Comparison of ENCODE assay signal across 1 cellular context in the genomic region with DNA sequence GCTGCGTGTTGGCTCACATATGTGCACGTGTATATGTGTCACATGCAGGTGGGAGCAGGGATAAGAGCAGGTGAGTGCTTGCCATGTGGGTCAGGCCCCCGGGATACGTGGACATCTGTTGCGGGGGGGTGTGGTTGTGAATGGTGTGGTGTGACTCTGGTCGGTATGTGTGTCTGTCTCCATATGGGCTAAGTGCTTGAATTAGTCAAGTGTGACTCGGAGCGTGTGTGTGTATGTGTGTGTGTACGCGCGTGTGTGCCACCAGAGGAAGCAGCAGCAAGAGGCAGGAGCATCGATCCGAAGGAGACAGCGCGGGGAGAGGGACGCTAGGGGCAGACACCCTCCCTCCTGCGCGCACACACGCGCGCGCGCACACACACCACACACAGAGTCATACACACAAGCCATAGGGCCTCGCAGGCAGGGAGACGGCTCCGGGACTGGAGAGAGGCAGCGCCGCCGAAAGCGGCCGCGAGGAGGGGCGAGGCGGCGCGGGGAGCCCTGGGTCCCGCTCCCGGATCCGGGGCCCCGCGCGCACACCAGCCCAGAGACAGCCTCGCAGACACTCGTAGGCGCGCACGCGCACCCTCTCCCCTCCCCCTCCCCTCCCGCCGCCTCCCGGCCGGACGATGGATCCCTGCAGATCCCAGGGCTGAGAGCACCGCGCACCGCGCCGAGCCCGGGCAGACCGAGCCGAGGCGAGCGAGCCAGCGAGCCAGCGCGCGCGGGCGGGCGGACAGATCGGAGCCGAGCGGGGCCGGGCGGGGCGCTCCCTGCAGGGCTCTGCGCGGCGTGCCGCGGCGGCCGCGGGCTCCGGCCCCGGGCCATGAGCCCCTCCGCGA.
TF ChIP-seq lines count a peak whose summit lies in the region.

A gene (plus strand): TSS at position 597 of the 842 bp plus-strand sequence. CDS start 1,171 bp downstream, outside the sequence.

TF ChIP-seq in HEK293, 187 proteins besides CTCF, POLR2A, EP300 and RAD21 (continued from another document and continues in another):
- TF ChIP-seq ZNF24 (tag by site-specific recombination; IDR thresholded peaks at IDR 0.05) (peak; percentile 69; the same call in 1 of the 2 replicates), ZBTB1 (tag by site-specific recombination; IDR thresholded peaks at IDR 0.05) (no peak), ZNF555 (tag by site-specific recombination; conservative IDR thresholded peaks at IDR 0.05) (no peak), ZNF202 (tag by site-specific recombination; IDR thresholded peaks at IDR 0.05; ENCODE audit: borderline replicate concordance) (no peak), ZNF621 (tag by site-specific recombination; IDR thresholded peaks at IDR 0.05) (no peak), ZNF48 (tag by site-specific recombination; IDR thresholded peaks at IDR 0.05) (no peak), ZNF514 (tag by site-specific recombination; IDR thresholded peaks at IDR 0.05) (no peak), ZNF610 (tag by site-specific recombination; IDR thresholded peaks at IDR 0.05; ENCODE audit: borderline replicate concordance) (no peak), ZNF560 (tag by site-specific recombination; IDR thresholded peaks at IDR 0.05; ENCODE audit: borderline replicate concordance) (no peak), ZNF174 (tag by site-specific recombination; IDR thresholded peaks at IDR 0.05) (no peak), ZBTB8A (tag by site-specific recombination; IDR thresholded peaks at IDR 0.05) (0 out of 2 replicates have a peak, but pooled peaks have one; percentile 44), ZNF404 (tag by site-specific recombination; IDR thresholded peaks at IDR 0.05) (no peak), ZNF677 (tag by site-specific recombination; IDR thresholded peaks at IDR 0.05) (no peak), ZNF366 (tag by site-specific recombination; conservative IDR thresholded peaks at IDR 0.05) (no peak), ZBTB7A (tag by site-specific recombination; IDR thresholded peaks at IDR 0.05; ENCODE audit: low read depth) (no peak), ZNF660 (tag by site-specific recombination; IDR thresholded peaks at IDR 0.05) (peak; percentile 80; the same call in 1 of the 2 replicates), GLIS2 (tag by site-specific recombination; IDR thresholded peaks at IDR 0.05) (peak; percentile 95), ZNF157 (tag by site-specific recombination; IDR thresholded peaks at IDR 0.05) (no peak), ZNF76 (tag by site-specific recombination; IDR thresholded peaks at IDR 0.05; ENCODE audit: borderline replicate concordance, low read depth) (peak; percentile 61; the same call in 1 of the 2 replicates), ZSCAN16 (tag by site-specific recombination; IDR thresholded peaks at IDR 0.05) (0 out of 2 replicates have a peak, but pooled peaks have one; percentile 54), GLIS1 (tag by site-specific recombination; IDR thresholded peaks at IDR 0.05) (peak; percentile 67), BCL11A (tag by site-specific recombination; IDR thresholded peaks at IDR 0.05; ENCODE audit: low read depth) (0 out of 2 replicates have a peak, but pooled peaks have one; percentile 25), ZIC2 (tag by site-specific recombination; IDR thresholded peaks at IDR 0.05) (peak; percentile 37; the same call in 1 of the 2 replicates), ZNF324 (tag by site-specific recombination; IDR thresholded peaks at IDR 0.05) (peak; percentile 80; the same call in 1 of the 2 replicates), ZNF10 (tag by site-specific recombination; IDR thresholded peaks at IDR 0.05) (no peak; the same call in 1 of the 2 replicates), ZNF23 (tag by site-specific recombination; IDR thresholded peaks at IDR 0.05; ENCODE audit: borderline replicate concordance) (no peak), KLF10 (tag by site-specific recombination; IDR thresholded peaks at IDR 0.05) (no peak), ZNF707 (tag by site-specific recombination; IDR thresholded peaks at IDR 0.05) (no peak), ZNF223 (tag by site-specific recombination; IDR thresholded peaks at IDR 0.05) (no peak), GFI1B (tag by site-specific recombination; IDR thresholded peaks at IDR 0.05) (no peak), ZNF37A (tag by site-specific recombination; IDR thresholded peaks at IDR 0.05) (no peak), ZNF791 (tag by site-specific recombination; IDR thresholded peaks at IDR 0.05) (no peak), ZNF114 (tag by site-specific recombination; IDR thresholded peaks at IDR 0.05) (no peak), ZNF16 (tag by site-specific recombination; IDR thresholded peaks at IDR 0.05; ENCODE audit: low read depth) (no peak)
- TF ChIP-seq, protein P1, sequence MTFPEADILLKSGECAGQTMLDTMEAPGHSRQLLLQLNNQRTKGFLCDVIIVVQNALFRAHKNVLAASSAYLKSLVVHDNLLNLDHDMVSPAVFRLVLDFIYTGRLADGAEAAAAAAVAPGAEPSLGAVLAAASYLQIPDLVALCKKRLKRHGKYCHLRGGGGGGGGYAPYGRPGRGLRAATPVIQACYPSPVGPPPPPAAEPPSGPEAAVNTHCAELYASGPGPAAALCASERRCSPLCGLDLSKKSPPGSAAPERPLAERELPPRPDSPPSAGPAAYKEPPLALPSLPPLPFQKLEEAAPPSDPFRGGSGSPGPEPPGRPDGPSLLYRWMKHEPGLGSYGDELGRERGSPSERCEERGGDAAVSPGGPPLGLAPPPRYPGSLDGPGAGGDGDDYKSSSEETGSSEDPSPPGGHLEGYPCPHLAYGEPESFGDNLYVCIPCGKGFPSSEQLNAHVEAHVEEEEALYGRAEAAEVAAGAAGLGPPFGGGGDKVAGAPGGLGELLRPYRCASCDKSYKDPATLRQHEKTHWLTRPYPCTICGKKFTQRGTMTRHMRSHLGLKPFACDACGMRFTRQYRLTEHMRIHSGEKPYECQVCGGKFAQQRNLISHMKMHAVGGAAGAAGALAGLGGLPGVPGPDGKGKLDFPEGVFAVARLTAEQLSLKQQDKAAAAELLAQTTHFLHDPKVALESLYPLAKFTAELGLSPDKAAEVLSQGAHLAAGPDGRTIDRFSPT (tag by site-specific recombination; IDR thresholded peaks at IDR 0.05), result 0 out of 2 replicates have a peak, but pooled peaks have one; percentile 11
- TF ChIP-seq, protein P2, sequence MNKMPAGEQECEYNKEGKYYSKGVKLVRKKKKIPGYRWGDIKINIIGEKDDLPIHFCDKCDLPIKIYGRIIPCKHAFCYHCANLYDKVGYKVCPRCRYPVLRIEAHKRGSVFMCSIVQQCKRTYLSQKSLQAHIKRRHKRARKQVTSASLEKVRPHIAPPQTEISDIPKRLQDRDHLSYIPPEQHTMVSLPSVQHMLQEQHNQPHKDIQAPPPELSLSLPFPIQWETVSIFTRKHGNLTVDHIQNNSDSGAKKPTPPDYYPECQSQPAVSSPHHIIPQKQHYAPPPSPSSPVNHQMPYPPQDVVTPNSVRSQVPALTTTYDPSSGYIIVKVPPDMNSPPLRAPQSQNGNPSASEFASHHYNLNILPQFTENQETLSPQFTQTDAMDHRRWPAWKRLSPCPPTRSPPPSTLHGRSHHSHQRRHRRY (tag by site-specific recombination; IDR thresholded peaks at IDR 0.05), result no peak; the same call in 1 of the 2 replicates
- TF ChIP-seq, protein P3, sequence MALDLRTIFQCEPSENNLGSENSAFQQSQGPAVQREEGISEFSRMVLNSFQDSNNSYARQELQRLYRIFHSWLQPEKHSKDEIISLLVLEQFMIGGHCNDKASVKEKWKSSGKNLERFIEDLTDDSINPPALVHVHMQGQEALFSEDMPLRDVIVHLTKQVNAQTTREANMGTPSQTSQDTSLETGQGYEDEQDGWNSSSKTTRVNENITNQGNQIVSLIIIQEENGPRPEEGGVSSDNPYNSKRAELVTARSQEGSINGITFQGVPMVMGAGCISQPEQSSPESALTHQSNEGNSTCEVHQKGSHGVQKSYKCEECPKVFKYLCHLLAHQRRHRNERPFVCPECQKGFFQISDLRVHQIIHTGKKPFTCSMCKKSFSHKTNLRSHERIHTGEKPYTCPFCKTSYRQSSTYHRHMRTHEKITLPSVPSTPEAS (tag by site-specific recombination; IDR thresholded peaks at IDR 0.05), result peak; percentile 97
- TF ChIP-seq, protein P4, sequence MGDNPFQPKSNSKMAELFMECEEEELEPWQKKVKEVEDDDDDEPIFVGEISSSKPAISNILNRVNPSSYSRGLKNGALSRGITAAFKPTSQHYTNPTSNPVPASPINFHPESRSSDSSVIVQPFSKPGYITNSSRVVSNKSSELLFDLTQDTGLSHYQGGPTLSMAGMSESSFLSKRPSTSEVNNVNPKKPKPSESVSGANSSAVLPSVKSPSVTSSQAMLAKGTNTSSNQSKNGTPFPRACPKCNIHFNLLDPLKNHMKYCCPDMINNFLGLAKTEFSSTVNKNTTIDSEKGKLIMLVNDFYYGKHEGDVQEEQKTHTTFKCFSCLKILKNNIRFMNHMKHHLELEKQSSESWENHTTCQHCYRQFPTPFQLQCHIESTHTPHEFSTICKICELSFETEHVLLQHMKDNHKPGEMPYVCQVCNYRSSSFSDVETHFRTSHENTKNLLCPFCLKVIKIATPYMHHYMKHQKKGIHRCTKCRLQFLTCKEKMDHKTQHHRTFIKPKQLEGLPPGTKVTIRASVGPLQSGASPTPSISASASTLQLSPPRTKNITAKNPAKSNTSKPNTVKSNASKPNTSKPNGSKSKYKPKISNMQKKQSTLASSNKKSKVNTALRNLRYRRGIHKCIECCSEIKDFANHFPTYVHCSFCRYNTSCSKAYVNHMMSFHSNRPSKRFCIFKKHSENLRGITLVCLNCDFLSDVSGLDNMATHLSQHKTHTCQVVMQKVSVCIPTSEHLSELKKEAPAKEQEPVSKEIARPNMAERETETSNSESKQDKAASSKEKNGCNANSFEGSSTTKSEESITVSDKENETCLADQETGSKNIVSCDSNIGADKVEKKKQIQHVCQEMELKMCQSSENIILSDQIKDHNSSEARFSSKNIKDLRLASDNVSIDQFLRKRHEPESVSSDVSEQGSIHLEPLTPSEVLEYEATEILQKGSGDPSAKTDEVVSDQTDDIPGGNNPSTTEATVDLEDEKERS (tag by site-specific recombination; IDR thresholded peaks at IDR 0.05), result no peak
- TF ChIP-seq, protein P5, sequence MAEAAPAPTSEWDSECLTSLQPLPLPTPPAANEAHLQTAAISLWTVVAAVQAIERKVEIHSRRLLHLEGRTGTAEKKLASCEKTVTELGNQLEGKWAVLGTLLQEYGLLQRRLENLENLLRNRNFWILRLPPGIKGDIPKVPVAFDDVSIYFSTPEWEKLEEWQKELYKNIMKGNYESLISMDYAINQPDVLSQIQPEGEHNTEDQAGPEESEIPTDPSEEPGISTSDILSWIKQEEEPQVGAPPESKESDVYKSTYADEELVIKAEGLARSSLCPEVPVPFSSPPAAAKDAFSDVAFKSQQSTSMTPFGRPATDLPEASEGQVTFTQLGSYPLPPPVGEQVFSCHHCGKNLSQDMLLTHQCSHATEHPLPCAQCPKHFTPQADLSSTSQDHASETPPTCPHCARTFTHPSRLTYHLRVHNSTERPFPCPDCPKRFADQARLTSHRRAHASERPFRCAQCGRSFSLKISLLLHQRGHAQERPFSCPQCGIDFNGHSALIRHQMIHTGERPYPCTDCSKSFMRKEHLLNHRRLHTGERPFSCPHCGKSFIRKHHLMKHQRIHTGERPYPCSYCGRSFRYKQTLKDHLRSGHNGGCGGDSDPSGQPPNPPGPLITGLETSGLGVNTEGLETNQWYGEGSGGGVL (tag by site-specific recombination; IDR thresholded peaks at IDR 0.05), result peak; percentile 72
- TF ChIP-seq, protein P6, sequence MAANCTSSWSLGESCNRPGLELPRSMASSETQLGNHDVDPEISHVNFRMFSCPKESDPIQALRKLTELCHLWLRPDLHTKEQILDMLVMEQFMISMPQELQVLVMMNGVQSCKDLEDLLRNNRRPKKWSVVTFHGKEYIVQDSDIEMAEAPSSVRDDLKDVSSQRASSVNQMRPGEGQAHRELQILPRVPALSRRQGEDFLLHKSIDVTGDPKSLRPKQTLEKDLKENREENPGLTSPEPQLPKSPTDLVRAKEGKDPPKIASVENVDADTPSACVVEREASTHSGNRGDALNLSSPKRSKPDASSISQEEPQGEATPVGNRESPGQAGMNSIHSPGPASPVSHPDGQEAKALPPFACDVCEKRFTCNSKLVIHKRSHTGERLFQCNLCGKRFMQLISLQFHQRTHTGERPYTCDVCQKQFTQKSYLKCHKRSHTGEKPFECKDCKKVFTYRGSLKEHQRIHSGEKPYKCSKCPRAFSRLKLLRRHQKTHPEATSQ (tag by site-specific recombination; IDR thresholded peaks at IDR 0.05), result no peak
- TF ChIP-seq, protein P7, sequence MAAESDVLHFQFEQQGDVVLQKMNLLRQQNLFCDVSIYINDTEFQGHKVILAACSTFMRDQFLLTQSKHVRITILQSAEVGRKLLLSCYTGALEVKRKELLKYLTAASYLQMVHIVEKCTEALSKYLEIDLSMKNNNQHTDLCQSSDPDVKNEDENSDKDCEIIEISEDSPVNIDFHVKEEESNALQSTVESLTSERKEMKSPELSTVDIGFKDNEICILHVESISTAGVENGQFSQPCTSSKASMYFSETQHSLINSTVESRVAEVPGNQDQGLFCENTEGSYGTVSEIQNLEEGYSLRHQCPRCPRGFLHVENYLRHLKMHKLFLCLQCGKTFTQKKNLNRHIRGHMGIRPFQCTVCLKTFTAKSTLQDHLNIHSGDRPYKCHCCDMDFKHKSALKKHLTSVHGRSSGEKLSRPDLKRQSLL (tag by site-specific recombination; IDR thresholded peaks at IDR 0.05), result peak; percentile 46
- TF ChIP-seq, protein P8, sequence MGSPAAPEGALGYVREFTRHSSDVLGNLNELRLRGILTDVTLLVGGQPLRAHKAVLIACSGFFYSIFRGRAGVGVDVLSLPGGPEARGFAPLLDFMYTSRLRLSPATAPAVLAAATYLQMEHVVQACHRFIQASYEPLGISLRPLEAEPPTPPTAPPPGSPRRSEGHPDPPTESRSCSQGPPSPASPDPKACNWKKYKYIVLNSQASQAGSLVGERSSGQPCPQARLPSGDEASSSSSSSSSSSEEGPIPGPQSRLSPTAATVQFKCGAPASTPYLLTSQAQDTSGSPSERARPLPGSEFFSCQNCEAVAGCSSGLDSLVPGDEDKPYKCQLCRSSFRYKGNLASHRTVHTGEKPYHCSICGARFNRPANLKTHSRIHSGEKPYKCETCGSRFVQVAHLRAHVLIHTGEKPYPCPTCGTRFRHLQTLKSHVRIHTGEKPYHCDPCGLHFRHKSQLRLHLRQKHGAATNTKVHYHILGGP (tag by site-specific recombination; IDR thresholded peaks at IDR 0.05), result no peak
- TF ChIP-seq, protein P9, sequence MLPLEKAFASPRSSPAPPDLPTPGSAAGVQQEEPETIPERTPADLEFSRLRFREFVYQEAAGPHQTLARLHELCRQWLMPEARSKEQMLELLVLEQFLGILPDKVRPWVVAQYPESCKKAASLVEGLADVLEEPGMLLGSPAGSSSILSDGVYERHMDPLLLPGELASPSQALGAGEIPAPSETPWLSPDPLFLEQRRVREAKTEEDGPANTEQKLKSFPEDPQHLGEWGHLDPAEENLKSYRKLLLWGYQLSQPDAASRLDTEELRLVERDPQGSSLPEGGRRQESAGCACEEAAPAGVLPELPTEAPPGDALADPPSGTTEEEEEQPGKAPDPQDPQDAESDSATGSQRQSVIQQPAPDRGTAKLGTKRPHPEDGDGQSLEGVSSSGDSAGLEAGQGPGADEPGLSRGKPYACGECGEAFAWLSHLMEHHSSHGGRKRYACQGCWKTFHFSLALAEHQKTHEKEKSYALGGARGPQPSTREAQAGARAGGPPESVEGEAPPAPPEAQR (tag by site-specific recombination; IDR thresholded peaks at IDR 0.05), result no peak
